4 cellular contexts compared by ENCODE assay signal in genomic region chrX:110328613-110329012, GRCh38. TPM values are rescaled to one million over a fixed set of nuclear protein-coding genes. Genes with fewer than 3 reads are reported as not detected.
"Had no signal": no experiment of that assay in that cellular context is flagged by ENCODE, and none has a peak within 500 bp of the region (broad histone marks: within the 10 kb centered on the region; RNA-seq: fewer than 3 reads in every experiment).

No MANE protein-coding gene starts in this region.

RNA-seq across cellular contexts. Expression of gene RTL9, which starts 30.0 kb away (rescaled TPM):
- total RNA-seq: upper lobe of right lung, ureter, vagina had no signal
- polyA plus RNA-seq: stomach had no signal
